ENCODE assay signal across 8 cellular contexts in genomic region chr20:32483351-32484220, GRCh38.
DNase-seq lines count a peak whose midpoint lies in the region; ATAC-seq and TF ChIP-seq lines count a peak whose summit lies in the region.

No MANE protein-coding gene starts in this region.

- peak overlapping the region; percentile 100 for H3K4me2 ChIP-seq in PC-3 (ENCODE audit: low read length)

- CTCF ChIA-PET in PC-3 (lab: Charles Lee), result interaction anchor here (1.1 kb wide), 1 partner anchor 26 kb away, joined by 6 read pairs; no protein-coding TSS in a partner anchor

- peak overlapping the region; percentile 37 for H3K4me3 ChIP-seq in CD4-positive, CD25-positive, alpha-beta regulatory T cell (ENCODE audit: low read depth, low read length)
- H3K4me3 ChIP-seq in PC-3 (ENCODE audit: low read length), result peak overlapping the region; percentile 85

- peaks cover 42% of the 10 kb centered on the region for H3K4me1 ChIP-seq in CD4-positive, CD25-positive, alpha-beta regulatory T cell (ENCODE audit: control insufficient read depth, insufficient read depth, low read length, poor library complexity, severe bottlenecking)
- peaks cover 11% of the 10 kb centered on the region for H3K4me1 ChIP-seq in PC-3 (ENCODE audit: insufficient read depth, low read length)

- H3K27me3 ChIP-seq in CD4-positive, CD25-positive, alpha-beta regulatory T cell (ENCODE audit: control insufficient read depth, insufficient read depth, low read length), result no peaks in the 10 kb centered on the region
- no peaks in the 10 kb centered on the region for H3K27me3 ChIP-seq in PC-3 (ENCODE audit: low read length)

- POLR2A ChIA-PET in PC-3 (lab: Charles Lee; ENCODE audit: unreplicated experiment), result interaction anchor here (0.6 kb wide), 1 partner anchor 1784 kb away, joined by 14 read pairs; no protein-coding TSS in a partner anchor
- POLR2A ChIA-PET in naive thymus-derived CD8-positive, alpha-beta T cell (lab: Charles Lee), result interaction anchor here (0.6 to 4.5 kb wide), 11 partner anchors 8 to 1805 kb away, joined by 3 to 105 read pairs (median 4); no protein-coding TSS in a partner anchor

- peak; percentile 38 to 65 (median 63) for DNase-seq in CD4-positive, CD25-positive, alpha-beta regulatory T cell
- peak; percentile 65 for DNase-seq in PC-3
- peak; percentile 30 for DNase-seq in activated T-helper 1 cell treated with anti-CD3 and anti-CD28 coated beads, Interleukin-12 subunit alpha, Interleukin-12 subunit beta, Interleukin-2, Interleukin-4 antibody, amounts not matched to agents 30 ng/mL and 10 ng/mL and 1 ng/mL, durations not matched to agents 14 hours and 24 hours and 36 hours (ENCODE audit: low spot score)
- DNase-seq in fibroblast of gingiva (ENCODE audit: low read depth), result peak; percentile 46
- peak; percentile 43 to 82 (median 64) for DNase-seq in naive thymus-derived CD8-positive, alpha-beta T cell
- DNase-seq in stimulated activated naive CD8-positive, alpha-beta T cell treated with anti-CD3 and anti-CD28 coated beads, Interleukin-15, Interleukin-2, amounts not matched to agents 100 U/mL and 50 U/mL, for 24 hours, result peak; percentile 72

- TF ChIP-seq EP300 in Ishikawa (IDR thresholded peaks at IDR 0.05; ENCODE audit: borderline replicate concordance), result no peak

- peak overlapping the region; percentile 51 to 85 (median 72) for H3K4me3 Mint-ChIP-seq in CD4-positive, CD25-positive, alpha-beta regulatory T cell
- peak overlapping the region; percentile 81 for H3K4me3 Mint-ChIP-seq in activated T-helper 1 cell treated with anti-CD3 and anti-CD28 coated beads, Interleukin-12 subunit alpha, Interleukin-12 subunit beta, Interleukin-2, Interleukin-4 antibody, amounts not matched to agents 30 ng/mL and 10 ng/mL and 1 ng/mL, durations not matched to agents 14 hours and 24 hours and 36 hours
- H3K4me3 Mint-ChIP-seq in naive thymus-derived CD8-positive, alpha-beta T cell, result peak overlapping the region; percentile 69 to 96 (median 84)

- no peak for TF ChIP-seq CTCF in PC-3 (conservative IDR thresholded peaks at IDR 0.05; ENCODE audit: low read depth, low read length)

- no peaks in the 10 kb centered on the region for H3F3A ChIP-seq in PC-3 (ENCODE audit: low read length, unreplicated experiment)

- H3K27ac ChIP-seq in CD4-positive, CD25-positive, alpha-beta regulatory T cell (ENCODE audit: insufficient read depth, low read length, poor library complexity, severe bottlenecking), result peak overlapping the region; percentile 70
- peak overlapping the region; percentile 20; the same call in 1 of the 2 replicates for H3K27ac ChIP-seq in PC-3 (ENCODE audit: low read length)

- no peaks in the 10 kb centered on the region for H3K27me3 Mint-ChIP-seq in CD4-positive, CD25-positive, alpha-beta regulatory T cell
- peaks cover 8% of the 10 kb centered on the region for H3K27me3 Mint-ChIP-seq in activated T-helper 1 cell treated with anti-CD3 and anti-CD28 coated beads, Interleukin-12 subunit alpha, Interleukin-12 subunit beta, Interleukin-2, Interleukin-4 antibody, amounts not matched to agents 30 ng/mL and 10 ng/mL and 1 ng/mL, durations not matched to agents 14 hours and 24 hours and 36 hours (ENCODE audit: insufficient read depth)
- H3K27me3 Mint-ChIP-seq in naive thymus-derived CD8-positive, alpha-beta T cell, result peaks cover 0 to 2% (median 0%) of the 10 kb centered on the region in 5 donors

- H3K27ac Mint-ChIP-seq in CD4-positive, CD25-positive, alpha-beta regulatory T cell, result peak overlapping the region in 1 of 3 donors; percentile 20
- H3K27ac Mint-ChIP-seq in activated T-helper 1 cell treated with anti-CD3 and anti-CD28 coated beads, Interleukin-12 subunit alpha, Interleukin-12 subunit beta, Interleukin-2, Interleukin-4 antibody, amounts not matched to agents 30 ng/mL and 10 ng/mL and 1 ng/mL, durations not matched to agents 14 hours and 24 hours and 36 hours, result peak overlapping the region; percentile 34
- peak overlapping the region in 8 of 10 donors; percentile 26 to 92 (median 77) for H3K27ac Mint-ChIP-seq in naive thymus-derived CD8-positive, alpha-beta T cell

- no peaks in the 10 kb centered on the region for H3K36me3 ChIP-seq in CD4-positive, CD25-positive, alpha-beta regulatory T cell (ENCODE audit: control insufficient read depth, insufficient read depth, low read length)
- H3K36me3 ChIP-seq in PC-3 (ENCODE audit: low read depth, low read length), result no peaks in the 10 kb centered on the region

- H3K9me3 ChIP-seq in CD4-positive, CD25-positive, alpha-beta regulatory T cell (ENCODE audit: control insufficient read depth in 2 of 2, low read length in 2 of 2), result no peaks in the 10 kb centered on the region
- no peaks in the 10 kb centered on the region for H3K9me3 ChIP-seq in PC-3 (ENCODE audit: low read length)

- H3K9me2 ChIP-seq in PC-3 (replicated peaks; ENCODE audit: low read length), result no peaks in the 10 kb centered on the region

- peaks cover 12 to 59% (median 35%) of the 10 kb centered on the region in 4 donors for H3K4me1 Mint-ChIP-seq in CD4-positive, CD25-positive, alpha-beta regulatory T cell
- H3K4me1 Mint-ChIP-seq in activated T-helper 1 cell treated with anti-CD3 and anti-CD28 coated beads, Interleukin-12 subunit alpha, Interleukin-12 subunit beta, Interleukin-2, Interleukin-4 antibody, amounts not matched to agents 30 ng/mL and 10 ng/mL and 1 ng/mL, durations not matched to agents 14 hours and 24 hours and 36 hours (ENCODE audit: low read depth), result peaks cover 21% of the 10 kb centered on the region
- peaks cover 39 to 68% (median 60%) of the 10 kb centered on the region in 4 donors for H3K4me1 Mint-ChIP-seq in naive thymus-derived CD8-positive, alpha-beta T cell

- peak; percentile 22 to 32 for ATAC-seq in CD4-positive, CD25-positive, alpha-beta regulatory T cell (ENCODE audit: low read depth in 2 of 2)
- peak; percentile 62 for ATAC-seq in PC-3
- peak; percentile 34 to 39 for ATAC-seq in naive thymus-derived CD8-positive, alpha-beta T cell
- ATAC-seq in stimulated activated naive CD8-positive, alpha-beta T cell treated with anti-CD3 and anti-CD28 coated beads, Interleukin-15, Interleukin-2, amounts not matched to agents 100 U/mL and 50 U/mL, for 24 hours, result peak; percentile 37
- no peak for ATAC-seq in GM21360 (IDR thresholded peaks at IDR 0.05; ENCODE audit: unreplicated experiment)

- intact Hi-C loops in PC-3 (cut with micrococcal nuclease), result no loop called here
- intact Hi-C loops in activated T-helper 1 cell treated with anti-CD3 and anti-CD28 coated beads, Interleukin-12 subunit alpha, Interleukin-12 subunit beta, Interleukin-2, Interleukin-4 antibody, amounts not matched to agents 30 ng/mL and 10 ng/mL and 1 ng/mL, durations not matched to agents 14 hours and 24 hours and 36 hours (cut with micrococcal nuclease), result loop anchor here (2.0 to 10.0 kb wide), 3 partner anchors 53 to 329 kb away; no protein-coding TSS in a partner anchor

- no peaks in the 10 kb centered on the region for H4K20me1 ChIP-seq in PC-3 (ENCODE audit: low read length)

- TF ChIP-seq RAD21 in Ishikawa (IDR thresholded peaks at IDR 0.05; ENCODE audit: low read depth), result no peak

- H3K9ac ChIP-seq in PC-3 (ENCODE audit: low read length), result peak overlapping the region; percentile 59

- H3K9me3 Mint-ChIP-seq in CD4-positive, CD25-positive, alpha-beta regulatory T cell, result no peaks in the 10 kb centered on the region
- no peaks in the 10 kb centered on the region for H3K9me3 Mint-ChIP-seq in activated T-helper 1 cell treated with anti-CD3 and anti-CD28 coated beads, Interleukin-12 subunit alpha, Interleukin-12 subunit beta, Interleukin-2, Interleukin-4 antibody, amounts not matched to agents 30 ng/mL and 10 ng/mL and 1 ng/mL, durations not matched to agents 14 hours and 24 hours and 36 hours
- H3K9me3 Mint-ChIP-seq in naive thymus-derived CD8-positive, alpha-beta T cell, result peaks cover 0 to 4% (median 0%) of the 10 kb centered on the region in 9 donors

- peaks cover 25% of the 10 kb centered on the region for H3K79me2 ChIP-seq in PC-3 (ENCODE audit: low read length)

- no TSS peak for BruUV-seq in PC-3 (replicated peaks; lab: Mats Ljungman, UMichigan)

- H3K36me3 Mint-ChIP-seq in CD4-positive, CD25-positive, alpha-beta regulatory T cell, result peaks cover 5% of the 10 kb centered on the region
- peaks cover 7% of the 10 kb centered on the region for H3K36me3 Mint-ChIP-seq in activated T-helper 1 cell treated with anti-CD3 and anti-CD28 coated beads, Interleukin-12 subunit alpha, Interleukin-12 subunit beta, Interleukin-2, Interleukin-4 antibody, amounts not matched to agents 30 ng/mL and 10 ng/mL and 1 ng/mL, durations not matched to agents 14 hours and 24 hours and 36 hours (ENCODE audit: low read depth)
- peaks cover 0 to 9% (median 3%) of the 10 kb centered on the region in 3 donors for H3K36me3 Mint-ChIP-seq in naive thymus-derived CD8-positive, alpha-beta T cell

- H2AFZ ChIP-seq in PC-3 (ENCODE audit: low read length), result peak overlapping the region; percentile 95

TF ChIP-seq in Ishikawa, 13 proteins besides CTCF, POLR2A, EP300 and RAD21:
- TF ChIP-seq MAX (IDR thresholded peaks at IDR 0.05) (no peak), NFIC (IDR thresholded peaks at IDR 0.05) (no peak), TEAD4 (IDR thresholded peaks at IDR 0.05) (no peak), ZBTB7A (IDR thresholded peaks at IDR 0.05; ENCODE audit: low read depth) (peak; percentile 60; the same call in 1 of the 2 replicates), EGR1 (IDR thresholded peaks at IDR 0.05) (0 out of 2 replicates have a peak, but pooled peaks have one; percentile 22)
TF ChIP-seq in Ishikawa: peak in this region for 2.
